18 cellular contexts compared by ENCODE assay signal in the genomic region with DNA sequence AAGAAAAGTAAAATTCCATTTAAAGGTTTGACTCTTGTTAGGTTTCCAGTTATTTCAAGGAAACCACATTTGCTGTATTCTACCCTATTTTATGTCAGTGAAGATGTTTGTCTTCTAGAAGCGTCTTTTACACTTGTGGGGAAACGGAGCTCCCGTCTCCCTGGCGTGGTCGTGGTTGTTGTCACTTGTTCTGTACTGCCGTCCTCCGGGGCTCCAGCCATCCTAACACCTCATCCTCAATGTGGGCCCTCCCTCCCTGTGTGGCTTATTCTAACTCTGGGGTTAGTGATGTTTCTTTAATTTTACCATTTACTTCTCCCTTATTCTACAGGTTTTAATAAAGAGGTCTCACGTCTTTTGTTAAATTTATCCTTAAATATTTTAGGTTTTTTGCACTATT. TPM values are rescaled to one million over a fixed set of nuclear protein-coding genes. Genes with fewer than 3 reads are reported as not detected.
DNase-seq lines count a peak whose midpoint lies in the region; ATAC-seq and TF ChIP-seq lines count a peak whose summit lies in the region.
"Had no signal": no experiment of that assay in that cellular context is flagged by ENCODE, and none has a peak within 500 bp of the region (broad histone marks: within the 10 kb centered on the region; RNA-seq: fewer than 3 reads in every experiment).

No MANE protein-coding gene starts in this region.

- peak overlapping the region in 4 of 5 donors; percentile 3 to 62 (median 45) for H3K4me3 Mint-ChIP-seq in immature natural killer cell
- H3K4me3 Mint-ChIP-seq: B cell had no signal

- H3K9me3 ChIP-seq in heart right ventricle (no peaks in the 10 kb centered on the region), gastrocnemius medialis (no peaks in the 10 kb centered on the region)
- H3K9me3 ChIP-seq: A549, MG63 had no signal

- peaks cover 14 to 35% (median 25%) of the 10 kb centered on the region in 3 donors for H3K36me3 Mint-ChIP-seq in immature natural killer cell

- H3K4me3 ChIP-seq in heart right ventricle (no peak overlapping the region), gastrocnemius medialis (no peak overlapping the region)
- H3K4me3 ChIP-seq: A549, MG63 had no signal

- 88 to 90% methylated on average over 8 of the region's 8 CpGs for WGBS in heart right ventricle, 2 donors

- H3K27me3 ChIP-seq in heart right ventricle (no peaks in the 10 kb centered on the region), gastrocnemius medialis (no peaks in the 10 kb centered on the region)
- H3K27me3 ChIP-seq: MG63 had no signal

- H3K4me1 Mint-ChIP-seq in immature natural killer cell = peaks cover 43 to 46% of the 10 kb centered on the region in 2 donors
- H3K4me1 Mint-ChIP-seq: B cell had no signal

- TF ChIP-seq CTCF in heart right ventricle (IDR thresholded peaks at IDR 0.05) (no peak), VCaP (conservative IDR thresholded peaks at IDR 0.05) (no peak), gastrocnemius medialis (IDR thresholded peaks at IDR 0.05 in 4 of 5, conservative IDR thresholded peaks at IDR 0.05 in 1 of 5) (no peak)

- H3K4me1 ChIP-seq in heart right ventricle (no peaks in the 10 kb centered on the region), gastrocnemius medialis (no peaks in the 10 kb centered on the region)
- H3K4me1 ChIP-seq: A549 had no signal

- peak overlapping the region; percentile 3 to 91 (median 76) for H3K27ac Mint-ChIP-seq in immature natural killer cell
- H3K27ac Mint-ChIP-seq: B cell had no signal

- in situ Hi-C loops in gastrocnemius medialis (cut with MboI; ENCODE audit: low sequenced_read_pairs in 4 of 4) = no loop called here

- peaks cover 7 to 84% (median 27%) of the 10 kb centered on the region in 9 donors for H3K36me3 ChIP-seq in heart right ventricle
- H3K36me3 ChIP-seq in gastrocnemius medialis = peaks cover 0 to 77% of the 10 kb centered on the region in 2 donors

- intact Hi-C loops in left cardiac atrium (cut with DNase I) (no loop called here), heart right ventricle (cut with DNase I) (no loop called here), gastrocnemius medialis (cut with DNase I; ENCODE audit: low total_unique reads) (no loop called here)

- no peaks in the 10 kb centered on the region for H3K9me3 Mint-ChIP-seq in immature natural killer cell

- no peak for TF ChIP-seq POLR2A in gastrocnemius medialis (IDR thresholded peaks at IDR 0.05)

- peaks cover 0 to 6% (median 2%) of the 10 kb centered on the region in 3 donors for H3K27me3 Mint-ChIP-seq in immature natural killer cell (ENCODE audit: low read depth in 3 of 3)
- H3K27me3 Mint-ChIP-seq: B cell had no signal

- ATAC-seq in left cardiac atrium = no peak
- no peak for ATAC-seq in heart right ventricle
- ATAC-seq in gastrocnemius medialis = no peak
- ATAC-seq in GM18870 (IDR thresholded peaks at IDR 0.05; ENCODE audit: unreplicated experiment) = no peak
- ATAC-seq: A549 had no signal

- DNase-seq in left cardiac atrium (peak; percentile 2), heart right ventricle (no peak), immature natural killer cell (peak in 2 of 3 donors; percentile 30 to 42), gastrocnemius medialis (no peak), nucleus accumbens (lab: John Stamatoyannopoulos, UW) (no peak), iPS-NIHi7 (ENCODE audit: extremely low spot score) (no peak)
- DNase-seq: COR-L47, DMS79, MG63, NCI-H1417 treated with DMSO at 0.1 percent for 48 hours, NCI-H187, NCI-H446, NCI-H526 treated with DMSO at 0.1 percent for 48 hours, OCI-M1 had no signal

- no peak overlapping the region for H3K27ac ChIP-seq in heart right ventricle
- peak overlapping the region; percentile 33 for H3K27ac ChIP-seq in VCaP
- H3K27ac ChIP-seq in gastrocnemius medialis = peak overlapping the region; percentile 6 to 62 (median 27)
- H3K27ac ChIP-seq: A549 had no signal

RNA-seq across cellular contexts. Expression of a gene that starts 52.7 kb away (rescaled TPM):
- total RNA-seq in left cardiac atrium = 10 to 100 TPM; 27.2 to 33.0 TPM
- total RNA-seq in heart right ventricle = 10 to 100 TPM; 19.7 to 24.9 (median 22.9) TPM
- polyA plus RNA-seq in heart right ventricle = 10 to 100 TPM in 1 of 2 donors, 1 to 10 TPM in 1; 9.4 to 45.2 TPM
- 10 to 100 TPM; 23.1 to 64.8 (median 26.9) TPM for polyA plus RNA-seq in immature natural killer cell
- 10 to 100 TPM in 2 of 4 donors, 1 to 10 TPM in 2; 6.3 to 15.5 (median 11.8) TPM for total RNA-seq in gastrocnemius medialis

Comparison
In these comparisons a context has a peak if more than half of its experiments do, and no peak if none do; other contexts are left out.
1. DNase-seq: peak in left cardiac atrium (single experiment) and immature natural killer cell (2 of 3); none in heart right ventricle (0 of 2), gastrocnemius medialis (0 of 2), nucleus accumbens (0 of 56) and iPS-NIHi7 (single experiment).
2. H3K27ac ChIP-seq: peak in VCaP (single experiment) and gastrocnemius medialis (4 of 4); none in heart right ventricle (0 of 10).